18 cellular contexts compared by ENCODE assay signal in the genomic region with DNA sequence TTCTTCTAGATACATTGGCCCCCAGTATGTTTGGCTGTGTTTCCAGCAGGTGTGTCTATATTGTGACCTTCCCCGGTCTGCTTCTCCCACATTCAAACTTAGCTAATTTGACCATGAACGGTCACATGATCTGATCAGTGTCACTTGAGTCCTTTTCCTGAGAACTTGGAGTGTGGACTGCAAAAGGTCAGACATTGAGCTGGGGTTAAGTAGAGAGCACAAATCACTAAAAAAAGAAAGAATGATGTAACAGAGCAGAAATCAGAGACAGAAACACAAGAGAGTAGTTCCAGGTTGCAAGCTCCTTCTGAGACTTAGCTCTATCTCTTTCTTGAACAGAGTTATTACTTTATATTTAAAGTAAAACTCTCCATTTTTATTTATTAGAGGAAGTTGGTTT.
"Had no signal": no experiment of that assay in that cellular context is flagged by ENCODE, and none has a peak within 500 bp of the region (broad histone marks: within the 10 kb centered on the region; RNA-seq: fewer than 3 reads in every experiment).

No MANE protein-coding gene starts in this region.

- H3K4me1 ChIP-seq: colonic mucosa, lower lobe of right lung, suprapubic skin, thyroid gland had no signal

- H3K9me3 ChIP-seq: colonic mucosa, lower lobe of right lung, suprapubic skin, thyroid gland had no signal

- H3K27ac ChIP-seq: colonic mucosa, lower lobe of right lung, suprapubic skin, thyroid gland had no signal

- H3K27me3 ChIP-seq: colonic mucosa, suprapubic skin, thyroid gland had no signal

- H3K4me2 ChIP-seq: smooth muscle cell had no signal

- ATAC-seq: left colon, lower lobe of right lung, natural killer cell had no signal

- FAIRE-seq: endothelial cell of umbilical vein, frontal cortex, kidney, urothelium cell line had no signal

- H3K36me3 ChIP-seq: colonic mucosa, lower lobe of right lung, suprapubic skin, thyroid gland had no signal

- H3K4me3 ChIP-seq: colonic mucosa, lower lobe of right lung, smooth muscle cell, suprapubic skin, thyroid gland had no signal

- DNase-seq: colonic mucosa; dermis blood vessel endothelial cell; endodermal cell; erythroblast; immature natural killer cell; kidney; left colon; lower lobe of right lung; natural killer cell; posterior cingulate gyrus; stimulated activated CD4-positive, alpha-beta T cell treated with anti-CD3 and anti-CD28 coated beads, Interleukin-2, amount 100 ng/mL, for 48 hours; stimulated activated naive CD4-positive, alpha-beta T cell treated with Interleukin-2 at 50 U/mL for 16 hours; thyroid gland had no signal
